In the genomic region with DNA sequence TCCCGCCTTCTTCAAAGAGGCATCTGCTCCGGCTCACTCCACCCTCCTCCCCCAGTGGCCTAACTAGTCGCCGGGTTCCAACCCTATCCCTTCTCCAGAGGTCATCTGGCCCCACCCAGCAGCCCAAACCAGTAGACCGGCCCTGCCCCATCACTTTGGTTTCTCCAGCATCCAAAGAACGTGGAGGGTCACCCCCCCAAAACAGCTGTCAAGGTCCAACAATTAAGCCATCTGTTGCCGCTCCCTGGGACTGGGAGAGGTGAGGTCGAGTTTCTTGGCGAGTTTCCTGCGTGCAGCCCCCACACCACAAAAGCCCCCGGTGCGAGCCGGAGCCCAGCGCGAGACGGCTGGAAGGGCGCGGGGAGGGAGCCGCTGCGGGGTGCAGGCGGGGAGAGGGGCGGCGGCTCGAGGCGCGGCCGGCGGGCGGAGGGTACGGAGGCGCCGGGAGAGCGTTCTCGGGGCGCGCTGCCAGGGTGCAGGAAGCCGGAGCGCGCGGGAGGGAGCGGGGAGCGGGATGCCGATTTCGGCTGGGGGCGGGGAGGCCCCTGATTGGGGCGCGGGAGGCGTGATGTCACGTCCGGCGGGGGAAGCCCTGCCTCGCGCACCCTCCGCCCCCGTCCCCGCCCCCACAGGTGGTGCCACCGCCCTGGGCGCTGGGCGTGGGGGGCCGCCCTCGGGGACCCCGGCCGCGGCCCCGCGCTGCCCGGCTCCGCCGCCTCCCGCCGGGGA, we compare ENCODE assay signal across 8 cellular contexts. TPM values are rescaled to one million over a fixed set of nuclear protein-coding genes. Genes with fewer than 3 reads are reported as not detected.
DNase-seq lines count a peak whose midpoint lies in the region; ATAC-seq and TF ChIP-seq lines count a peak whose summit lies in the region.

No MANE protein-coding gene starts in this region.

- POLR2A ChIA-PET in AG04450 (lab: Yijun Ruan, JAX), result interaction anchor here (0.8 to 1.5 kb wide), 3 partner anchors 47 to 65 kb away, joined by 3 to 5 read pairs (median 4); no protein-coding TSS in a partner anchor
- POLR2A ChIA-PET in Panc1 (lab: Charles Lee), result no interaction called here

- peak; percentile 67 for ATAC-seq in GM19035 (IDR thresholded peaks at IDR 0.05; ENCODE audit: unreplicated experiment)
- peak; percentile 78 for ATAC-seq in Panc1
- ATAC-seq in natural killer cell, result peak; percentile 80 to 85 (median 84)
- ATAC-seq in stimulated activated naive B cell treated with anti-CD40 and anti-IgM and Interleukin-4, amounts not matched to agents 10 μg/mL and 1 μg/mL and 100 μg/mL, for 72 hours (replicated peaks), result peak; percentile 70 to 81

- H3K27me3 ChIP-seq in AG04450 (ENCODE audit: control insufficient read depth, insufficient read depth, low read length) (no peaks in the 10 kb centered on the region), Panc1 (ENCODE audit: control insufficient read depth, insufficient read depth, low read length) (no peaks in the 10 kb centered on the region)

- H3K9me3 ChIP-seq in AG04450 (ENCODE audit: control insufficient read depth, insufficient read depth, low read length), result peaks cover 4% of the 10 kb centered on the region; the same call in 1 of the 2 replicates
- no peaks in the 10 kb centered on the region for H3K9me3 ChIP-seq in Panc1 (ENCODE audit: control insufficient read depth, insufficient read depth, low read depth, low read length)

- no peak for TF ChIP-seq CTCF in AG04450 (IDR thresholded peaks at IDR 0.05; ENCODE audit: low read depth, low read length)
- TF ChIP-seq CTCF in Panc1 (IDR thresholded peaks at IDR 0.05), result no peak
- no peak for TF ChIP-seq CTCF in natural killer cell (IDR thresholded peaks at IDR 0.05)

- H3K36me3 Mint-ChIP-seq in activated T-helper 2 cell treated with anti-CD3 and anti-CD28 coated beads, Interferon-gamma antibody, Interleukin-2, Interleukin-4, amounts not matched to agents 10 μg/mL and 5 μg/mL and 100 μg/mL, durations not matched to agents 14 hours and 24 hours and 36 hours (ENCODE audit: low read depth), result no peaks in the 10 kb centered on the region
- H3K36me3 Mint-ChIP-seq in natural killer cell, result no peaks in the 10 kb centered on the region
- no peaks in the 10 kb centered on the region for H3K36me3 Mint-ChIP-seq in stimulated activated naive B cell treated with anti-CD40 and anti-IgM and Interleukin-4, amounts not matched to agents 10 μg/mL and 1 μg/mL and 100 μg/mL, for 72 hours

- H3K27ac Mint-ChIP-seq in activated T-helper 2 cell treated with anti-CD3 and anti-CD28 coated beads, Interferon-gamma antibody, Interleukin-2, Interleukin-4, amounts not matched to agents 10 μg/mL and 5 μg/mL and 100 μg/mL, durations not matched to agents 14 hours and 24 hours and 36 hours, result peak overlapping the region; percentile 65
- H3K27ac Mint-ChIP-seq in natural killer cell, result peak overlapping the region in 1 of 2 donors; percentile 13
- peak overlapping the region; percentile 62 for H3K27ac Mint-ChIP-seq in stimulated activated naive B cell treated with anti-CD40 and anti-IgM and Interleukin-4, amounts not matched to agents 10 μg/mL and 1 μg/mL and 100 μg/mL, for 72 hours

- CTCF ChIA-PET in AG04450 (lab: Charles Lee), result no interaction called here
- CTCF ChIA-PET in Panc1 (lab: Charles Lee), result no interaction called here

- peak overlapping the region; percentile 85 for H3K4me3 Mint-ChIP-seq in activated T-helper 2 cell treated with anti-CD3 and anti-CD28 coated beads, Interferon-gamma antibody, Interleukin-2, Interleukin-4, amounts not matched to agents 10 μg/mL and 5 μg/mL and 100 μg/mL, durations not matched to agents 14 hours and 24 hours and 36 hours (ENCODE audit: low read depth)
- peak overlapping the region; percentile 86 for H3K4me3 Mint-ChIP-seq in natural killer cell
- H3K4me3 Mint-ChIP-seq in stimulated activated naive B cell treated with anti-CD40 and anti-IgM and Interleukin-4, amounts not matched to agents 10 μg/mL and 1 μg/mL and 100 μg/mL, for 72 hours, result peak overlapping the region; percentile 80 to 86

- BruUV-seq in Panc1 (replicated peaks; lab: Mats Ljungman, UMichigan), result no TSS peak

- peak; percentile 76 for DNase-seq in AG04450 (ENCODE audit: low read depth, low spot score)
- DNase-seq in HS-5 (ENCODE audit: low read depth), result peak; percentile 52
- no peak for DNase-seq in Panc1 (ENCODE audit: low read depth, low spot score)
- DNase-seq in activated T-helper 2 cell treated with anti-CD3 and anti-CD28 coated beads, Interferon-gamma antibody, Interleukin-2, Interleukin-4, amounts not matched to agents 10 μg/mL and 5 μg/mL and 100 μg/mL, durations not matched to agents 14 hours and 24 hours and 36 hours (ENCODE audit: low spot score), result peak; percentile 88
- DNase-seq in fibroblast of peridontal ligament (ENCODE audit: extremely low read depth), result peak; percentile 85
- peak; percentile 67 for DNase-seq in natural killer cell
- DNase-seq in stimulated activated naive B cell treated with anti-CD40 and anti-IgM and Interleukin-4, amounts not matched to agents 10 μg/mL and 1 μg/mL and 100 μg/mL, for 72 hours, result peak; percentile 72

- peaks cover 15% of the 10 kb centered on the region for H3K27me3 Mint-ChIP-seq in activated T-helper 2 cell treated with anti-CD3 and anti-CD28 coated beads, Interferon-gamma antibody, Interleukin-2, Interleukin-4, amounts not matched to agents 10 μg/mL and 5 μg/mL and 100 μg/mL, durations not matched to agents 14 hours and 24 hours and 36 hours (ENCODE audit: low read depth)
- peaks cover 13 to 16% of the 10 kb centered on the region in 2 donors for H3K27me3 Mint-ChIP-seq in natural killer cell (ENCODE audit: low read depth in 2 of 2)
- H3K27me3 Mint-ChIP-seq in stimulated activated naive B cell treated with anti-CD40 and anti-IgM and Interleukin-4, amounts not matched to agents 10 μg/mL and 1 μg/mL and 100 μg/mL, for 72 hours, result peaks cover 40 to 50% of the 10 kb centered on the region in 2 donors

- in situ Hi-C loops in Panc1 (cut with HindIII; ENCODE audit: low pct_unique_long_range_greater_than_20kb, low sequenced_read_pairs), result no loop called here

- no peaks in the 10 kb centered on the region for H3K9me3 Mint-ChIP-seq in activated T-helper 2 cell treated with anti-CD3 and anti-CD28 coated beads, Interferon-gamma antibody, Interleukin-2, Interleukin-4, amounts not matched to agents 10 μg/mL and 5 μg/mL and 100 μg/mL, durations not matched to agents 14 hours and 24 hours and 36 hours
- no peaks in the 10 kb centered on the region for H3K9me3 Mint-ChIP-seq in natural killer cell
- H3K9me3 Mint-ChIP-seq in stimulated activated naive B cell treated with anti-CD40 and anti-IgM and Interleukin-4, amounts not matched to agents 10 μg/mL and 1 μg/mL and 100 μg/mL, for 72 hours, result no peaks in the 10 kb centered on the region

- H3K4me3 ChIP-seq in AG04450 (ENCODE audit: low read depth, low read length) (peak overlapping the region; percentile 67), Panc1 (ENCODE audit: low read depth in 2 of 2, low read length in 2 of 2) (peak overlapping the region; percentile 69 to 79)

- intact Hi-C loops in Panc1 (cut with micrococcal nuclease; ENCODE audit: unreplicated experiment) (loop anchor here (5.0 kb wide), 1 partner anchor 283 kb away; no protein-coding TSS in a partner anchor), natural killer cell (cut with micrococcal nuclease) (loop anchor here (5.0 kb wide), 1 partner anchor 283 kb away; no protein-coding TSS in a partner anchor)
- intact Hi-C loops in activated T-helper 2 cell treated with anti-CD3 and anti-CD28 coated beads, Interferon-gamma antibody, Interleukin-2, Interleukin-4, amounts not matched to agents 10 μg/mL and 5 μg/mL and 100 μg/mL, durations not matched to agents 14 hours and 24 hours and 36 hours (cut with micrococcal nuclease), result loop anchor here (1.0 to 10.0 kb wide), 4 partner anchors 32 to 130 kb away; a partner anchor contains a TSS

- H3K4me1 Mint-ChIP-seq in activated T-helper 2 cell treated with anti-CD3 and anti-CD28 coated beads, Interferon-gamma antibody, Interleukin-2, Interleukin-4, amounts not matched to agents 10 μg/mL and 5 μg/mL and 100 μg/mL, durations not matched to agents 14 hours and 24 hours and 36 hours (ENCODE audit: low read depth), result peaks cover 9% of the 10 kb centered on the region
- H3K4me1 Mint-ChIP-seq in natural killer cell, result peaks cover 0 to 13% of the 10 kb centered on the region in 2 donors
- peaks cover 14 to 33% of the 10 kb centered on the region in 2 donors for H3K4me1 Mint-ChIP-seq in stimulated activated naive B cell treated with anti-CD40 and anti-IgM and Interleukin-4, amounts not matched to agents 10 μg/mL and 1 μg/mL and 100 μg/mL, for 72 hours

- peak overlapping the region; percentile 93 for H3K27ac ChIP-seq in AG04450 (ENCODE audit: low read depth, low read length)
- H3K27ac ChIP-seq in Panc1 (ENCODE audit: low read length), result peak overlapping the region; percentile 81

- H3K4me1 ChIP-seq in Panc1 (ENCODE audit: control insufficient read depth, insufficient read depth, low read length), result peaks cover 12% of the 10 kb centered on the region

- H3K36me3 ChIP-seq in Panc1 (ENCODE audit: control insufficient read depth, insufficient read depth, low read length), result no peaks in the 10 kb centered on the region; the same call in 1 of the 2 replicates

RNA-seq across cellular contexts. Expression of a gene that starts 0.6 kb away (rescaled TPM):
- polyA plus RNA-seq in AG04450 (2011; rRNA removed), result 46.8 and 72.0 TPM in 2 replicates
- polyA minus RNA-seq in AG04450 (2011; rRNA and poly(A)+ RNA removed), result 34.7 and 44.8 TPM in 2 replicates
- 88.7 TPM for total RNA-seq in Panc1 (2021; ENCODE audit: unreplicated experiment)
- polyA plus RNA-seq in Panc1 (2012; ENCODE audit: insufficient read length), result 117 TPM
- total RNA-seq in activated T-helper 2 cell treated with anti-CD3 and anti-CD28 coated beads, Interferon-gamma antibody, Interleukin-2, Interleukin-4, amounts not matched to agents 10 μg/mL and 5 μg/mL and 100 μg/mL, durations not matched to agents 14 hours and 24 hours and 36 hours, result 21.9 and 25.6 TPM in 2 replicates
- total RNA-seq in natural killer cell, result 1 to 10 TPM in 1 of 3 donors, under 1 TPM in 2; 0.79 to 1.4 (median 0.94) TPM
